In genomic region chr12:3540387-3541320, GRCh38 we compare ENCODE assay signal across 29 cellular contexts. TPM values are rescaled to one million over a fixed set of nuclear protein-coding genes. Genes with fewer than 3 reads are reported as not detected.
"Had no signal": no experiment of that assay in that cellular context is flagged by ENCODE, and none has a peak within 500 bp of the region (broad histone marks: within the 10 kb centered on the region; RNA-seq: fewer than 3 reads in every experiment).

No MANE protein-coding gene starts in this region.

- DNase-seq: cortex of kidney; dorsolateral prefrontal cortex; effector memory CD4-positive, alpha-beta T cell; esophagus squamous epithelium; foreskin fibroblast; glutamatergic neuron; immature natural killer cell; kidney; left cardiac atrium; left ventricle myocardium superior; mesenchymal stem cell; naive B cell; sigmoid colon; stimulated activated CD4-positive, alpha-beta T cell treated with anti-CD3 and anti-CD28 coated beads, Interleukin-2, amount 100 ng/mL, for 24 hours; stimulated activated CD4-positive, alpha-beta T cell treated with anti-CD3 and anti-CD28 coated beads, Interleukin-4, amount 100 ng/mL, for 4 hours; stimulated activated naive B cell treated with anti-CD40 and anti-IgM and Interleukin-4, amounts not matched to agents 10 μg/mL and 1 μg/mL and 100 μg/mL, for 72 hours; stimulated activated naive CD8-positive, alpha-beta T cell treated with anti-CD3 and anti-CD28 coated beads, Interleukin-15, amount 100 ng/mL, for 72 hours; testis; upper lobe of right lung had no signal

- H3K9me3 ChIP-seq: esophagus squamous epithelium, gastroesophageal sphincter, sigmoid colon, testis, tibial nerve, upper lobe of right lung had no signal

- H3K4me1 ChIP-seq: esophagus squamous epithelium, gastroesophageal sphincter, sigmoid colon, testis, tibial nerve, upper lobe of right lung had no signal

- H3K36me3 ChIP-seq: esophagus squamous epithelium, gastroesophageal sphincter, sigmoid colon, tibial nerve, upper lobe of right lung had no signal

- H3K27me3 ChIP-seq: testis, tibial nerve had no signal

- H3K36me3 Mint-ChIP-seq: immature natural killer cell; naive B cell; stimulated activated naive B cell treated with anti-CD40 and anti-IgM and Interleukin-4, amounts not matched to agents 10 μg/mL and 1 μg/mL and 100 μg/mL, for 72 hours had no signal

- ATAC-seq: gastroesophageal sphincter; left cardiac atrium; left ventricle myocardium superior; stimulated activated naive B cell treated with anti-CD40 and anti-IgM and Interleukin-4, amounts not matched to agents 10 μg/mL and 1 μg/mL and 100 μg/mL, for 72 hours; stimulated activated naive CD8-positive, alpha-beta T cell treated with anti-CD3 and anti-CD28 coated beads, Interleukin-15, amount 100 ng/mL, for 72 hours; upper lobe of right lung had no signal

- H3K4me3 Mint-ChIP-seq: immature natural killer cell; nephron; stimulated activated naive B cell treated with anti-CD40 and anti-IgM and Interleukin-4, amounts not matched to agents 10 μg/mL and 1 μg/mL and 100 μg/mL, for 72 hours; stimulated activated naive CD8-positive, alpha-beta T cell treated with anti-CD3 and anti-CD28 coated beads, Interleukin-15, amount 100 ng/mL, for 72 hours had no signal

- H3K4me3 ChIP-seq: dorsolateral prefrontal cortex, esophagus squamous epithelium, gastroesophageal sphincter, lung, sigmoid colon, skin epidermis, testis, tibial nerve, upper lobe of right lung had no signal

- H3K27ac Mint-ChIP-seq: immature natural killer cell; naive B cell; nephron; stimulated activated naive B cell treated with anti-CD40 and anti-IgM and Interleukin-4, amounts not matched to agents 10 μg/mL and 1 μg/mL and 100 μg/mL, for 72 hours; stimulated activated naive CD8-positive, alpha-beta T cell treated with anti-CD3 and anti-CD28 coated beads, Interleukin-15, amount 100 ng/mL, for 72 hours had no signal

- H3K9me3 Mint-ChIP-seq: immature natural killer cell; naive B cell; nephron; stimulated activated naive B cell treated with anti-CD40 and anti-IgM and Interleukin-4, amounts not matched to agents 10 μg/mL and 1 μg/mL and 100 μg/mL, for 72 hours; stimulated activated naive CD8-positive, alpha-beta T cell treated with anti-CD3 and anti-CD28 coated beads, Interleukin-15, amount 100 ng/mL, for 72 hours had no signal

- H3K4me1 Mint-ChIP-seq: immature natural killer cell; naive B cell; stimulated activated naive B cell treated with anti-CD40 and anti-IgM and Interleukin-4, amounts not matched to agents 10 μg/mL and 1 μg/mL and 100 μg/mL, for 72 hours; stimulated activated naive CD8-positive, alpha-beta T cell treated with anti-CD3 and anti-CD28 coated beads, Interleukin-15, amount 100 ng/mL, for 72 hours had no signal

- H3K27ac ChIP-seq: dorsolateral prefrontal cortex, epithelial cell of prostate, esophagus squamous epithelium, gastroesophageal sphincter, sigmoid colon, skin epidermis, testis, tibial nerve, upper lobe of right lung had no signal

RNA-seq across cellular contexts. Expression of gene PRMT8, which starts 49.7 kb away (rescaled TPM):
- total RNA-seq: chondrocyte, esophagus squamous epithelium, kidney, left ventricle myocardium superior, omental fat pad, pulmonary artery endothelial cell, subcutaneous adipose tissue, tibial nerve, upper lobe of right lung had no signal
